ENCODE assay signal across 16 cellular contexts in the genomic region with DNA sequence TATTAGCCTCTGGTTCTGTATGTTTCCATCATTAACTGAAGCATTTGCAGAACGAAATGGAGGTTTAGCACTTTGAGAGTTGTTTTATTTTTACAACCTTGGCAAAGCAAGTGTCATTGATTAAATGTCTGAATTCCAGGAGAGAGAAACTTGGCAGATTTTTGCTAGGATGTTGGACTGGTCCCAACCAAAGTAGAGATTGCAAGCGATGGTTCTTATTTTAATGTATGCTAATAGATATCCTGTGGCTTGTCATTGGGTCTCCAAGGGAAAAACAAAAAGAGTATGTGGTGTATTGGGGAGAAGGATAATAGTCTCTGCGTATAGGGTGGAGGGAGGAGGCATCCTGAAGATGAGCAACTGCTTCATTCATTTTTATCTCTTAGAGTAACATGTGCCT.
"Had no signal": no experiment of that assay in that cellular context is flagged by ENCODE, and none has a peak within 500 bp of the region (broad histone marks: within the 10 kb centered on the region; RNA-seq: fewer than 3 reads in every experiment).

No MANE protein-coding gene starts in this region.

- H3K36me3 ChIP-seq: esophagus squamous epithelium, gastrocnemius medialis had no signal

- H3K36me3 Mint-ChIP-seq: immature natural killer cell had no signal

- ATAC-seq: activated T-helper 17 cell treated with anti-CD3 and anti-CD28 coated beads, Interleukin-2, amount 50 U/mL, for 72 hours; gastrocnemius medialis; left cardiac atrium; sciatic nerve had no signal

- H3K27ac Mint-ChIP-seq: activated B cell treated with CpG ODN at 0.5 μM for 24 hours; activated CD4-positive, alpha-beta T cell treated with anti-CD3 and anti-CD28 coated beads, Interleukin-2, amount 10 ng/mL, durations not matched to agents 24 days and 14 days; activated naive CD4-positive, alpha-beta T cell treated with anti-CD3 and anti-CD28 coated beads for 36 hours; activated T-helper 17 cell treated with anti-CD3 and anti-CD28 coated beads, Interleukin-2, amount 50 U/mL, for 72 hours; immature natural killer cell; nephron progenitor cell; T-helper 1 cell treated with Interleukin-12 subunit alpha and Interleukin-12 subunit beta and Interleukin-4 antibody, amounts not matched to agents 30 μg/mL and 1 μg/mL, for 36 hours had no signal

- H3K4me3 Mint-ChIP-seq: activated B cell treated with CpG ODN at 0.5 μM for 24 hours; activated CD4-positive, alpha-beta T cell treated with anti-CD3 and anti-CD28 coated beads, Interleukin-2, amount 10 ng/mL, durations not matched to agents 24 days and 14 days; activated naive CD4-positive, alpha-beta T cell treated with anti-CD3 and anti-CD28 coated beads for 36 hours; activated T-helper 17 cell treated with anti-CD3 and anti-CD28 coated beads, Interleukin-2, amount 50 U/mL, for 72 hours; immature natural killer cell; T-helper 1 cell treated with Interleukin-12 subunit alpha and Interleukin-12 subunit beta and Interleukin-4 antibody, amounts not matched to agents 30 μg/mL and 1 μg/mL, for 36 hours had no signal

- H3K4me3 ChIP-seq: esophagus squamous epithelium, gastrocnemius medialis, lung had no signal

- H3K27me3 ChIP-seq: gastrocnemius medialis had no signal

- H3K9me3 ChIP-seq: esophagus squamous epithelium, gastrocnemius medialis had no signal

- H3K9me3 Mint-ChIP-seq: activated B cell treated with CpG ODN at 0.5 μM for 24 hours; activated CD4-positive, alpha-beta T cell treated with anti-CD3 and anti-CD28 coated beads, Interleukin-2, amount 10 ng/mL, durations not matched to agents 24 days and 14 days; activated naive CD4-positive, alpha-beta T cell treated with anti-CD3 and anti-CD28 coated beads for 36 hours; activated T-helper 17 cell treated with anti-CD3 and anti-CD28 coated beads, Interleukin-2, amount 50 U/mL, for 72 hours; nephron progenitor cell; T-helper 1 cell treated with Interleukin-12 subunit alpha and Interleukin-12 subunit beta and Interleukin-4 antibody, amounts not matched to agents 30 μg/mL and 1 μg/mL, for 36 hours had no signal

- H3K27ac ChIP-seq: esophagus squamous epithelium, gastrocnemius medialis had no signal

- H3K27me3 Mint-ChIP-seq: activated CD4-positive, alpha-beta T cell treated with anti-CD3 and anti-CD28 coated beads, Interleukin-2, amount 10 ng/mL, durations not matched to agents 24 days and 14 days had no signal

- DNase-seq: activated B cell treated with CpG ODN at 0.5 μM for 24 hours; activated CD4-positive, alpha-beta T cell treated with anti-CD3 and anti-CD28 coated beads, Interleukin-2, amount 10 ng/mL, durations not matched to agents 24 days and 14 days; activated naive CD4-positive, alpha-beta T cell treated with anti-CD3 and anti-CD28 coated beads for 36 hours; esophagus squamous epithelium; gastrocnemius medialis; immature natural killer cell; left cardiac atrium; stimulated activated CD4-positive, alpha-beta T cell treated with anti-CD3 and anti-CD28 coated beads, Interleukin-2, amount 100 ng/mL, for 24 hours; stimulated activated naive CD4-positive, alpha-beta T cell; substantia nigra; trophoblast cell had no signal
